Comparison of ENCODE assay signal across 1 cellular context in the genomic region with DNA sequence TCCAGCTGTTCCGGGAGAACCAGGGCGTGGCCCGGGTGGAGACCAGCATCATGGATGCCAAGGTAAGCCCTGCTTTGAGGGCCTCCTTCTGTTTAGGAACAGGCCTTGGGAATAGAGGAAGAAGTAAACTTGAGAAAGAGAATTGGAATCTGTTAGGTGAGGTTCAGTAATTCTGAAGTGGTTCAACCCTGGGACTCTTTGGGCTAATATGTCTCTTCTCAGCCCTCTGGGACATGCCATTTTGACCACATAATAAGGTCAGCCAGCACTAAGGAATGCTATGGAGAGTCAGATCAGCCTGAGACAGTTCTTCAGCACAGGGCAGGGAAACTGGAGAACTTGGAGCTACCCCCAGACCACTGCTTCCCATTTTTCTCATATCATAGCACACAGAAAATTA.
TF ChIP-seq lines count a peak whose summit lies in the region.

No MANE protein-coding gene starts in this region.

TF ChIP-seq in H1, 55 proteins besides CTCF, POLR2A, EP300 and RAD21:
- TF ChIP-seq BACH1 (IDR thresholded peaks at IDR 0.05; ENCODE audit: low read length) (no peak), SIX5 (IDR thresholded peaks at IDR 0.05; ENCODE audit: low read depth, low read length) (no peak), SIRT6 (IDR thresholded peaks at IDR 0.05; ENCODE audit: low read length) (no peak), E2F6 (IDR thresholded peaks at IDR 0.05) (no peak), CHD1 (IDR thresholded peaks at IDR 0.05; ENCODE audit: low read depth, low read length) (no peak), TBP (IDR thresholded peaks at IDR 0.05; ENCODE audit: low read depth, low read length) (no peak)
